8 cellular contexts compared by ENCODE assay signal in genomic region chr18:11689031-11689971, GRCh38. TPM values are rescaled to one million over a fixed set of nuclear protein-coding genes. Genes with fewer than 3 reads are reported as not detected.
DNase-seq lines count a peak whose midpoint lies in the region; ATAC-seq and TF ChIP-seq lines count a peak whose summit lies in the region.

Gene GNAL, plus strand, starts transcription at chr18:11689264. Its CDS starts 300 bp downstream, at chr18:11689564.

- H3K27ac Mint-ChIP-seq in activated CD4-positive, alpha-beta memory T cell treated with anti-CD3 and anti-CD28 coated beads for 36 hours: no peak within 1 kb of the TSS
- H3K27ac Mint-ChIP-seq in endodermal cell: peak within 1 kb of the TSS; percentile 92

- H3K9me3 ChIP-seq in endodermal cell (ENCODE audit: control insufficient read depth, low read length) (no peaks in the 10 kb centered on the region), lung (ENCODE audit: control insufficient read depth in 2 of 2, insufficient read depth in 1 of 2, low read length in 1 of 2) (peaks cover 0 to 2% of the 10 kb centered on the region in 2 donors)

- peaks cover 5% of the 10 kb centered on the region for H3K9me3 Mint-ChIP-seq in activated CD4-positive, alpha-beta memory T cell treated with anti-CD3 and anti-CD28 coated beads for 36 hours
- peaks cover 1% of the 10 kb centered on the region for H3K9me3 Mint-ChIP-seq in endodermal cell

- peak; percentile 86 for DNase-seq in GM03348 (ENCODE audit: low spot score)
- DNase-seq in NCI-H2196 treated with DMSO at 0.1 percent for 48 hours (lab: John Stamatoyannopoulos, UW; ENCODE audit: unreplicated experiment): peak; percentile 91
- peak; percentile 74 for DNase-seq in activated CD4-positive, alpha-beta memory T cell treated with anti-CD3 and anti-CD28 coated beads for 36 hours
- peak; percentile 95 for DNase-seq in endodermal cell
- DNase-seq in lung (ENCODE audit: low spot score): peak; percentile 77
- peak; percentile 8 to 68 (median 33) for DNase-seq in stimulated activated CD4-positive, alpha-beta T cell treated with anti-CD3 and anti-CD28 coated beads, TNF-alpha, amount 100 ng/mL, for 24 hours (ENCODE audit: low read depth in 3 of 3)
- DNase-seq in effector CD4-positive, alpha-beta T cell: no peak

- H3K27ac ChIP-seq in endodermal cell (ENCODE audit: low read depth, low read length) (no peak within 1 kb of the TSS), lung (ENCODE audit: low read depth in 1 of 2, low read length in 1 of 2) (peak within 1 kb of the TSS in 1 of 2 donors; percentile 26)

- H3K27me3 Mint-ChIP-seq in activated CD4-positive, alpha-beta memory T cell treated with anti-CD3 and anti-CD28 coated beads for 36 hours: peaks cover 32% of the 10 kb centered on the region
- H3K27me3 Mint-ChIP-seq in endodermal cell (ENCODE audit: insufficient read depth): peaks cover 11% of the 10 kb centered on the region

- 0 to 2% methylated on average over 39 to 112 of the region's 112 CpGs for WGBS in endodermal cell (ENCODE audit: insufficient coverage in 1 of 2, insufficient read length in 1 of 2), 2 experiments
- WGBS in lung, 2 donors: 1% methylated on average over 100 to 112 of the region's 112 CpGs

- ATAC-seq in HG02798 (IDR thresholded peaks at IDR 0.05; ENCODE audit: poor library complexity, unreplicated experiment): peak; percentile 52
- ATAC-seq in lung (ENCODE audit: insufficient read depth, low FRiP score): peak; percentile 94

- CTCF ChIA-PET in activated CD4-positive, alpha-beta memory T cell treated with anti-CD3 and anti-CD28 coated beads for 36 hours (lab: Charles Lee): interaction anchor here (0.6 kb wide), 1 partner anchor 249 kb away, joined by 3 read pairs; no protein-coding TSS in a partner anchor

- intact Hi-C loops in activated CD4-positive, alpha-beta memory T cell treated with anti-CD3 and anti-CD28 coated beads for 36 hours (cut with micrococcal nuclease): no loop called here

- H3K36me3 ChIP-seq in endodermal cell (ENCODE audit: control insufficient read depth, insufficient read depth, low read length) (no peaks in the 10 kb centered on the region), lung (ENCODE audit: control insufficient read depth in 2 of 2, insufficient read depth in 2 of 2, low read length in 2 of 2) (no peaks in the 10 kb centered on the region)

- H3K36me3 Mint-ChIP-seq in activated CD4-positive, alpha-beta memory T cell treated with anti-CD3 and anti-CD28 coated beads for 36 hours: peaks cover 2% of the 10 kb centered on the region
- no peaks in the 10 kb centered on the region for H3K36me3 Mint-ChIP-seq in endodermal cell (ENCODE audit: low read depth)

- no peak for TF ChIP-seq CTCF in endodermal cell (conservative IDR thresholded peaks at IDR 0.05)
- no peak for TF ChIP-seq CTCF in lung (IDR thresholded peaks at IDR 0.05; ENCODE audit: control extremely low read depth, extremely low read depth)

- H3K9ac ChIP-seq in endodermal cell (ENCODE audit: extremely low read depth, low read length, poor library complexity, severe bottlenecking): peak within 1 kb of the TSS; percentile 52

- H3K27me3 ChIP-seq in endodermal cell (ENCODE audit: control insufficient read depth, insufficient read depth, low read length, poor library complexity, severe bottlenecking) (peaks cover 4% of the 10 kb centered on the region), lung (ENCODE audit: control insufficient read depth, insufficient read depth) (no peaks in the 10 kb centered on the region)

- peak within 1 kb of the TSS; percentile 62 for H3K4me3 Mint-ChIP-seq in activated CD4-positive, alpha-beta memory T cell treated with anti-CD3 and anti-CD28 coated beads for 36 hours
- H3K4me3 Mint-ChIP-seq in endodermal cell: peak within 1 kb of the TSS; percentile 78

- POLR2A ChIA-PET in activated CD4-positive, alpha-beta memory T cell treated with anti-CD3 and anti-CD28 coated beads for 36 hours (lab: Charles Lee): no interaction called here

- H3K4me1 ChIP-seq in endodermal cell (ENCODE audit: control insufficient read depth, insufficient read depth, low read length) (no peaks in the 10 kb centered on the region), lung (ENCODE audit: control insufficient read depth in 2 of 2, insufficient read depth in 2 of 2, low read length in 2 of 2) (peaks cover 0 to 10% of the 10 kb centered on the region in 2 donors)

- H3K4me1 Mint-ChIP-seq in activated CD4-positive, alpha-beta memory T cell treated with anti-CD3 and anti-CD28 coated beads for 36 hours (ENCODE audit: low read depth): peaks cover 8% of the 10 kb centered on the region
- peaks cover 5% of the 10 kb centered on the region for H3K4me1 Mint-ChIP-seq in endodermal cell

- H3K4me3 ChIP-seq in endodermal cell (ENCODE audit: low read length): peak within 1 kb of the TSS; percentile 82
- peak within 1 kb of the TSS; percentile 61 for H3K4me3 ChIP-seq in lung

RNA-seq across cellular contexts. Expression of gene GNAL, which starts in this region (rescaled TPM):
- under 1 TPM in 1 of 2 experiments, not detected in 1; 0.12 TPM for total RNA-seq in activated CD4-positive, alpha-beta memory T cell treated with anti-CD3 and anti-CD28 coated beads for 36 hours
- total RNA-seq in endodermal cell: 10 to 100 TPM; 37.9 to 58.2 TPM
- 16.0 TPM for polyA plus RNA-seq in endodermal cell (2013, experiment 1 of 2)
- polyA plus RNA-seq in endodermal cell (2013, experiment 2 of 2): 17.5 TPM
- 1 to 10 TPM; 3.5 to 3.7 TPM for total RNA-seq in lung
- polyA plus RNA-seq in lung: 1 to 10 TPM in 1 of 2 donors, under 1 TPM in 1; 0.49 to 1.5 TPM

Comparison
In these comparisons a context has a peak if more than half of its experiments do, and no peak if none do; other contexts are left out.
1. RNA of gene GNAL (total RNA-seq): 37.9 to 58.2 TPM in endodermal cell; 3.5 to 3.7 TPM in lung and 0.12 TPM in activated CD4-positive, alpha-beta memory T cell treated with anti-CD3 and anti-CD28 coated beads for 36 hours; every median in the first group is over 4 times any median in the second.
2. Peak in DNase-seq in activated CD4-positive, alpha-beta memory T cell treated with anti-CD3 and anti-CD28 coated beads for 36 hours; RNA of the gene not detected or under 1 TPM.